11 cellular contexts compared by ENCODE assay signal in the genomic region with DNA sequence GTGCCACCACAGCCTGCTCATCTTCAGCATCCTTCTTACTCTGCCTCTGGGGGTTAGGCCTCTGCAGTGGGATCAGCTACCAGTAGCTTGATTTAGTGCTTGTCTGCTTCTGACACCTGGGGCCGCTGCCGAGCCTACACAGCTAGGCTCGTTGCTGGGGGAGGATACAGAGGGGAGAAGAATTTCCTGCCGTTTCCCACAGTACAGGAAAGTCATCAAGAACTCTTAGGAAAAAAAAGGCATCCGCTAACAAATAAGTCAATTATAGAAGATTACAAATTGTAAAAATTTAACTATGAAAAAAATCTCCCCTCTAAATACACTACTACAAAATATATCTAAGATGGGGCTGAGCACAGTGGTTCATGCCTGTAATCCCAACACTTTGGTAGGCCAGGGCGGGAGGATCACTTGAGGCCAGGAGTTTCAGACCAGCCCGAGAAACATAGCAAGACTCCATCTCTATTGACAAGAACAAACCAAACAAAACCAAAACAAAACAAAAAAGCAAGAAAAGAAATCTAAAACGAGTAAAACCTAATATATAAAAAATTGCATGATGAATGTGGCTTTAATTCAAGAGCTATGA. TPM values are rescaled to one million over a fixed set of nuclear protein-coding genes. Genes with fewer than 3 reads are reported as not detected.
DNase-seq lines count a peak whose midpoint lies in the region; ATAC-seq lines count a peak whose summit lies in the region.
"Had no signal": no experiment of that assay in that cellular context is flagged by ENCODE, and none has a peak within 500 bp of the region (broad histone marks: within the 10 kb centered on the region; RNA-seq: fewer than 3 reads in every experiment).

No MANE protein-coding gene starts in this region.

- peak overlapping the region; percentile 56 for H3K27ac ChIP-seq in skeletal muscle tissue (ENCODE audit: low read depth, low read length)

- no peaks in the 10 kb centered on the region for H3K9me3 ChIP-seq in skeletal muscle tissue (ENCODE audit: control insufficient read depth in 3 of 3, low read length in 3 of 3)

- ATAC-seq in GM18870 (IDR thresholded peaks at IDR 0.05; ENCODE audit: unreplicated experiment) (peak; percentile 67), left ventricle myocardium superior (peak; percentile 68)

- H3K27me3 Mint-ChIP-seq in activated naive CD4-positive, alpha-beta T cell treated with anti-CD3 and anti-CD28 coated beads, Interleukin-2, amount 10 ng/mL, durations not matched to agents 7 days and 5 days, result peaks cover 6% of the 10 kb centered on the region

- H3K36me3 ChIP-seq in skeletal muscle tissue (ENCODE audit: control insufficient read depth in 3 of 3, insufficient read depth in 3 of 3, low read length in 3 of 3), result no peaks in the 10 kb centered on the region

- no peaks in the 10 kb centered on the region for H3K27me3 ChIP-seq in skeletal muscle tissue (ENCODE audit: control insufficient read depth in 3 of 3, insufficient read depth in 3 of 3, low read length in 3 of 3)

- no peaks in the 10 kb centered on the region for H3K9me3 Mint-ChIP-seq in activated naive CD4-positive, alpha-beta T cell treated with anti-CD3 and anti-CD28 coated beads, Interleukin-2, amount 10 ng/mL, durations not matched to agents 7 days and 5 days

- H3K4me3 ChIP-seq in skeletal muscle tissue (ENCODE audit: low read length in 3 of 3), result peak overlapping the region in 2 of 3 donors; percentile 2 to 41

- H3K9ac ChIP-seq in skeletal muscle tissue (ENCODE audit: low read depth in 1 of 3, low read length in 3 of 3), result peak overlapping the region in 1 of 3 donors; percentile 1

- intact Hi-C loops in left ventricle myocardium superior (cut with micrococcal nuclease), result no loop called here

- no peaks in the 10 kb centered on the region for H3K36me3 Mint-ChIP-seq in activated naive CD4-positive, alpha-beta T cell treated with anti-CD3 and anti-CD28 coated beads, Interleukin-2, amount 10 ng/mL, durations not matched to agents 7 days and 5 days

- peaks cover 41 to 48% (median 46%) of the 10 kb centered on the region in 3 donors for H3K4me1 ChIP-seq in skeletal muscle tissue (ENCODE audit: control insufficient read depth in 3 of 3, insufficient read depth in 3 of 3, low read length in 3 of 3)

- peaks cover 13% of the 10 kb centered on the region for H3K4me1 Mint-ChIP-seq in activated naive CD4-positive, alpha-beta T cell treated with anti-CD3 and anti-CD28 coated beads, Interleukin-2, amount 10 ng/mL, durations not matched to agents 7 days and 5 days

- CTCF ChIA-PET in activated naive CD4-positive, alpha-beta T cell treated with anti-CD3 and anti-CD28 coated beads, Interleukin-2, amount 10 ng/mL, durations not matched to agents 7 days and 5 days (lab: Charles Lee), result no interaction called here

- DNase-seq in UCSD-AML1 (lab: John Stamatoyannopoulos, UW; ENCODE audit: unreplicated experiment) (peak; percentile 55), left ventricle myocardium superior (peak; percentile 66), NCI-H526 treated with DMSO at 0.1 percent for 48 hours (lab: John Stamatoyannopoulos, UW) (no peak), H4 (ENCODE audit: low spot score) (no peak), HuH-7.5 (ENCODE audit: low spot score) (no peak)
- no peak for DNase-seq in activated naive CD4-positive, alpha-beta T cell treated with anti-CD3 and anti-CD28 coated beads, Interleukin-2, amount 10 ng/mL, durations not matched to agents 7 days and 5 days
- DNase-seq: activated CD8-positive, alpha-beta memory T cell treated with anti-CD3 and anti-CD28 coated beads, Interleukin-2, amount 50 U/mL, for 4 hours; NCI-H510A treated with DMSO at 0.1 percent for 48 hours; stimulated activated CD4-positive, alpha-beta T cell treated with anti-CD3 and anti-CD28 coated beads, Interleukin-15, amount 100 ng/mL, for 24 hours had no signal

- no peak overlapping the region for H3K27ac Mint-ChIP-seq in activated naive CD4-positive, alpha-beta T cell treated with anti-CD3 and anti-CD28 coated beads, Interleukin-2, amount 10 ng/mL, durations not matched to agents 7 days and 5 days

- H3K4me3 Mint-ChIP-seq in activated naive CD4-positive, alpha-beta T cell treated with anti-CD3 and anti-CD28 coated beads, Interleukin-2, amount 10 ng/mL, durations not matched to agents 7 days and 5 days, result no peak overlapping the region

RNA-seq across cellular contexts. Expression of a gene that starts 26.7 kb away (rescaled TPM):
- total RNA-seq in left ventricle myocardium superior, result 25.1 TPM
- total RNA-seq in skeletal muscle tissue, result 8.9 TPM
- total RNA-seq in H4 (2014; rRNA removed; shearing (Covaris generic)), result 2.7 and 3.9 TPM in 2 replicates

Comparison
In these comparisons a context has a peak if more than half of its experiments do, and no peak if none do; other contexts are left out.
1. DNase-seq: peak in UCSD-AML1 (single experiment) and left ventricle myocardium superior (single experiment); none in activated naive CD4-positive, alpha-beta T cell treated with anti-CD3 and anti-CD28 coated beads, Interleukin-2, amount 10 ng/mL, durations not matched to agents 7 days and 5 days (single experiment), NCI-H526 treated with DMSO at 0.1 percent for 48 hours (single experiment), H4 (single experiment) and HuH-7.5 (single experiment).